8 cellular contexts compared by ENCODE assay signal in the genomic region with DNA sequence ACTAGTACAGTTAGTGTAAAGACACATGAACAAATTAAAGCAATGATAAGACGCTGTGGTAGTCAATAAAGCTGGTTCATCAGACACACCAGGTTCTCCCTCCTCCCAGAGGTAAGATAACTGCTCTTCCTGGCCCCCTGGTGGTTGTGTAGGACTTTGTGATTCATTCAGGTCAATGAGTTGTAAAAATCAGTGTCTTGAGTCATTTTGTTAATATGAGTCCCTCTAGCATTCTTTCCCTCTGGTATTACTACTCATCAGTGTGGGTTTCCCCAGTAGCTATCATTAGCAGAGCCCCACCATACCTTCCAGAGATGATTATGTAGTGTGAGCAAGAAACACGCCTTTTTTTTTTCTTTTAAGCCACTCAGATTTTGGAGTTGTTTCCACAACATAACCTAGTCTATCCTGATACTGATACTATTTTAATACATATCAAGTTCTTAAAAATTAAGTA. TPM values are rescaled to one million over a fixed set of nuclear protein-coding genes. Genes with fewer than 3 reads are reported as not detected.
DNase-seq lines count a peak whose midpoint lies in the region; ATAC-seq and TF ChIP-seq lines count a peak whose summit lies in the region.

No MANE protein-coding gene starts in this region.

- no peaks in the 10 kb centered on the region for H3K9me3 ChIP-seq in left lung

- ATAC-seq in Right ventricle myocardium superior (ENCODE audit: poor library complexity), result peak; percentile 32
- ATAC-seq in Right ventricle myocardium inferior, result no peak
- ATAC-seq in HG03354 (IDR thresholded peaks at IDR 0.05; ENCODE audit: poor library complexity, severe bottlenecking, unreplicated experiment), result peak; percentile 54
- peak; percentile 94 to 95 for ATAC-seq in activated CD4-positive, CD25-positive, alpha-beta regulatory T cell treated with anti-CD3 and anti-CD28 coated beads, Interleukin-2, amount 50 U/mL, for 24 hours
- ATAC-seq in left lung, result peak; percentile 42

- H3K27me3 ChIP-seq in left lung, result no peaks in the 10 kb centered on the region

- DNase-seq in Right ventricle myocardium superior (no peak), Right ventricle myocardium inferior (ENCODE audit: missing footprints) (no peak), NCI-H446 treated with DMSO at 0.1 percent for 48 hours (lab: John Stamatoyannopoulos, UW) (peak; percentile 54), caudate nucleus (lab: John Stamatoyannopoulos, UW) (peak in 39 of 61 donors; percentile 0 to 73 (median 9)), left lung (peak in 1 of 2 donors; percentile 55)
- DNase-seq in stimulated activated CD4-positive, alpha-beta T cell treated with anti-CD3 and anti-CD28 coated beads, Interleukin-4, amount 100 ng/mL, for 48 hours (ENCODE audit: low read depth in 2 of 2), result peak; percentile 55 to 75

- intact Hi-C loops in Right ventricle myocardium superior (cut with DNase I), result no loop called here
- intact Hi-C loops in Right ventricle myocardium inferior (cut with DNase I), result loop anchor here (10.0 kb wide), 1 partner anchor 88 kb away; no protein-coding TSS in a partner anchor
- intact Hi-C loops in left lung (cut with DNase I), result no loop called here

- H3K4me3 ChIP-seq in left lung, result no peak overlapping the region

- H3K4me1 ChIP-seq in left lung, result peaks cover 0 to 15% of the 10 kb centered on the region in 2 donors

- no peaks in the 10 kb centered on the region for H3K36me3 ChIP-seq in left lung

- no peak overlapping the region for H3K27ac ChIP-seq in caudate nucleus (ENCODE audit: low read depth, low read length)
- no peak overlapping the region for H3K27ac ChIP-seq in left lung

- peak; percentile 67 to 74 for TF ChIP-seq CTCF in left lung (IDR thresholded peaks at IDR 0.05)

RNA-seq across cellular contexts. Expression of a gene that starts 3.6 kb away (rescaled TPM):
- total RNA-seq in Right ventricle myocardium superior, result 15.7 TPM
- total RNA-seq in Right ventricle myocardium inferior, result 16.2 TPM
- 10 to 100 TPM; 33.1 to 49.7 TPM for total RNA-seq in left lung

RNA-seq across cellular contexts. Expression of a gene that starts 35.6 kb away (rescaled TPM):
- total RNA-seq in Right ventricle myocardium superior (not detected), Right ventricle myocardium inferior (not detected), left lung (not detected)

RNA-seq across cellular contexts. Expression of a gene that starts 46.1 kb away (rescaled TPM):
- total RNA-seq in Right ventricle myocardium superior (26.2 TPM), Right ventricle myocardium inferior (28.9 TPM), left lung (10 to 100 TPM; 42.9 to 49.8 TPM)

RNA-seq across cellular contexts. Expression of a gene that starts 52.1 kb away (rescaled TPM):
- 82.5 TPM for total RNA-seq in Right ventricle myocardium superior
- 92.6 TPM for total RNA-seq in Right ventricle myocardium inferior
- total RNA-seq in left lung, result 100 to 1,000 TPM; 325 to 359 TPM

RNA-seq across cellular contexts. Expression of a gene that starts 59.5 kb away (rescaled TPM):
- total RNA-seq in Right ventricle myocardium superior (not detected), Right ventricle myocardium inferior (not detected), left lung (1 to 10 TPM; 1.1 to 2.4 TPM)

Comparison
In these comparisons a context has a peak if more than half of its experiments do, and no peak if none do; other contexts are left out.
1. DNase-seq: peak in NCI-H446 treated with DMSO at 0.1 percent for 48 hours (single experiment), caudate nucleus (39 of 61) and stimulated activated CD4-positive, alpha-beta T cell treated with anti-CD3 and anti-CD28 coated beads, Interleukin-4, amount 100 ng/mL, for 48 hours (2 of 2); none in Right ventricle myocardium superior (single experiment) and Right ventricle myocardium inferior (single experiment).